8 cellular contexts compared by ENCODE assay signal in genomic region chr5:176658007-176658599, GRCh38. TPM values are rescaled to one million over a fixed set of nuclear protein-coding genes. Genes with fewer than 3 reads are reported as not detected.
DNase-seq lines count a peak whose midpoint lies in the region; ATAC-seq, FAIRE-seq and TF ChIP-seq lines count a peak whose summit lies in the region.

No MANE protein-coding gene starts in this region.

- ATAC-seq in GM18907 (IDR thresholded peaks at IDR 0.05; ENCODE audit: unreplicated experiment): peak; percentile 54

- peaks cover 4% of the 10 kb centered on the region for H3K27me3 Mint-ChIP-seq in IgD-negative memory B cell

- H3K4me1 ChIP-seq in SJCRH30 (no peaks in the 10 kb centered on the region), ovary (ENCODE audit: insufficient read depth) (peaks cover 9% of the 10 kb centered on the region)

- H3K36me3 ChIP-seq in SJCRH30 (no peaks in the 10 kb centered on the region), ovary (no peaks in the 10 kb centered on the region)

- TF ChIP-seq CTCF in AG10803 (conservative IDR thresholded peaks at IDR 0.05; ENCODE audit: low read length): peak; percentile 90
- TF ChIP-seq CTCF in ovary (IDR thresholded peaks at IDR 0.05): peak; percentile 38 to 66 (median 65)

- H3K4me3 ChIP-seq in AG10803 (ENCODE audit: low read length): no peak overlapping the region
- no peak overlapping the region for H3K4me3 ChIP-seq in SJCRH30
- H3K4me3 ChIP-seq in ovary: no peak overlapping the region

- H3K36me3 Mint-ChIP-seq in IgD-negative memory B cell: peaks cover 2% of the 10 kb centered on the region

- FAIRE-seq in urothelium cell line (lab: Jason Lieb, UNC): no peak

- H3K9me3 ChIP-seq in SJCRH30 (replicated peaks) (no peaks in the 10 kb centered on the region), ovary (no peaks in the 10 kb centered on the region)

- H3K27ac ChIP-seq in SJCRH30 (no peak overlapping the region), ovary (peak overlapping the region in 1 of 2 donors; percentile 47)

- no peak for TF ChIP-seq EP300 in ovary (IDR thresholded peaks at IDR 0.05)

- H3K9me3 Mint-ChIP-seq in IgD-negative memory B cell: no peaks in the 10 kb centered on the region

- H3K27me3 ChIP-seq in SJCRH30 (no peaks in the 10 kb centered on the region), ovary (no peaks in the 10 kb centered on the region)

- 42 to 53% (median 50%) methylated on average over 14 of the region's 14 CpGs for WGBS in ovary, 3 donors

- peak overlapping the region in 2 of 3 donors; percentile 59 to 74 for H3K27ac Mint-ChIP-seq in IgD-negative memory B cell

- intact Hi-C loops in ovary (cut with DNase I): loop anchor here in 1 of 4 donors (5.0 kb wide), 1 partner anchor 454 kb away; no protein-coding TSS in a partner anchor

- peak overlapping the region in 1 of 4 donors; percentile 58 for H3K4me3 Mint-ChIP-seq in IgD-negative memory B cell

- no peak for TF ChIP-seq POLR2A in ovary (IDR thresholded peaks at IDR 0.05)

- peaks cover 16 to 28% (median 25%) of the 10 kb centered on the region in 3 donors for H3K4me1 Mint-ChIP-seq in IgD-negative memory B cell

- DNase-seq in AG10803 (ENCODE audit: low read depth): peak; percentile 70
- DNase-seq in SJCRH30: peak; percentile 70 to 83
- DNase-seq in activated naive CD4-positive, alpha-beta T cell (lab: John Stamatoyannopoulos, UW): peak; percentile 28 to 60 (median 31)
- peak; percentile 31 for DNase-seq in foreskin melanocyte
- DNase-seq in ovary: peak; percentile 68 to 81 (median 72)
- DNase-seq in urothelium cell line (ENCODE audit: low spot score): peak; percentile 69

RNA-seq across cellular contexts. Expression of gene TSPAN17, which starts 10.8 kb away (rescaled TPM):
- polyA plus RNA-seq in IgD-negative memory B cell: 19.5 TPM
- total RNA-seq in SJCRH30 (2014; rRNA removed; shearing (Covaris generic)): 25.3 and 26.5 TPM in 2 replicates
- 10 to 100 TPM in 5 of 7 donors, 1 to 10 TPM in 2; 7.5 to 19.3 (median 14.9) TPM for total RNA-seq in ovary
- polyA plus RNA-seq in ovary: 10 to 100 TPM; 14.5 to 28.5 TPM

RNA-seq across cellular contexts. Expression of gene EIF4E1B, which starts 27.6 kb away (rescaled TPM):
- polyA plus RNA-seq in IgD-negative memory B cell (not detected), ovary (under 1 TPM in 1 of 2 donors, not detected in 1; 0.61 TPM)
- not detected in 2 replicates for total RNA-seq in SJCRH30 (2014; rRNA removed; shearing (Covaris generic))
- not detected for total RNA-seq in ovary

RNA-seq across cellular contexts. Expression of gene SNCB, which starts 27.8 kb away (rescaled TPM):
- polyA plus RNA-seq in IgD-negative memory B cell (not detected), ovary (under 1 TPM in 1 of 2 donors, not detected in 1; 0.13 TPM)
- total RNA-seq in SJCRH30 (2014; rRNA removed; shearing (Covaris generic)): not detected in 2 replicates
- total RNA-seq in ovary: not detected

RNA-seq across cellular contexts. Expression of gene GPRIN1, which starts 48.1 kb away (rescaled TPM):
- polyA plus RNA-seq in IgD-negative memory B cell (0.35 TPM), ovary (under 1 TPM; 0.13 to 0.50 TPM)
- total RNA-seq in SJCRH30 (2014; rRNA removed; shearing (Covaris generic)): 6.5 and 6.9 TPM in 2 replicates
- under 1 TPM; 0.08 to 0.32 (median 0.20) TPM for total RNA-seq in ovary
